Comparison of ENCODE assay signal across 1 cellular context in genomic region chr15:41511331-41512077, GRCh38.
TF ChIP-seq lines count a peak whose summit lies in the region.

No MANE protein-coding gene starts in this region.

TF ChIP-seq in H1, 55 proteins besides CTCF, POLR2A, EP300 and RAD21:
- TF ChIP-seq CBX8 (IDR thresholded peaks at IDR 0.05; ENCODE audit: borderline replicate concordance, low read depth, low read length) (no peak), MAX (IDR thresholded peaks at IDR 0.05) (peak; percentile 14; the same call in 1 of the 2 replicates), SUZ12 (IDR thresholded peaks at IDR 0.05; ENCODE audit: low read length) (peak; percentile 82), EZH2 (IDR thresholded peaks at IDR 0.05; ENCODE audit: low read depth, low read length, severe bottlenecking) (peak; percentile 58), GTF2F1 (IDR thresholded peaks at IDR 0.05; ENCODE audit: borderline replicate concordance, low read depth, low read length) (no peak), RNF2 (IDR thresholded peaks at IDR 0.05; ENCODE audit: borderline replicate concordance, low read depth, low read length, missing control alignments, poor library complexity, severe bottlenecking) (peak; percentile 7), KDM4A (IDR thresholded peaks at IDR 0.05; ENCODE audit: low read depth, low read length, severe bottlenecking) (peak; percentile 61), SIX5 (IDR thresholded peaks at IDR 0.05; ENCODE audit: low read depth, low read length) (no peak), ZNF274 (IDR thresholded peaks at IDR 0.05; ENCODE audit: borderline replicate concordance, extremely low read depth, low read length) (no peak), ATF3 (IDR thresholded peaks at IDR 0.05; ENCODE audit: insufficient read depth, low read depth, low read length) (no peak), RBBP5 (IDR thresholded peaks at IDR 0.05; ENCODE audit: borderline replicate concordance, low read depth, low read length) (0 out of 2 replicates have a peak, but pooled peaks have one; percentile 16)
